Comparison of ENCODE assay signal across 1 cellular context in genomic region chr4:44056721-44057151, GRCh38.
TF ChIP-seq lines count a peak whose summit lies in the region.

No MANE protein-coding gene starts in this region.

TF ChIP-seq in WTC11, 78 proteins besides CTCF, POLR2A, EP300 and RAD21 (continued from another document):
- TF ChIP-seq, protein P1, sequence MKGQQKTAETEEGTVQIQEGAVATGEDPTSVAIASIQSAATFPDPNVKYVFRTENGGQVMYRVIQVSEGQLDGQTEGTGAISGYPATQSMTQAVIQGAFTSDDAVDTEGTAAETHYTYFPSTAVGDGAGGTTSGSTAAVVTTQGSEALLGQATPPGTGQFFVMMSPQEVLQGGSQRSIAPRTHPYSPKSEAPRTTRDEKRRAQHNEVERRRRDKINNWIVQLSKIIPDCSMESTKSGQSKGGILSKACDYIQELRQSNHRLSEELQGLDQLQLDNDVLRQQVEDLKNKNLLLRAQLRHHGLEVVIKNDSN (CRISPR knock-in tag; IDR thresholded peaks at IDR 0.05), result 0 out of 2 replicates have a peak, but pooled peaks have one; percentile 16
- no peak for TF ChIP-seq RELA (CRISPR knock-in tag; IDR thresholded peaks at IDR 0.05; ENCODE audit: borderline replicate concordance)
- TF ChIP-seq, protein P2, sequence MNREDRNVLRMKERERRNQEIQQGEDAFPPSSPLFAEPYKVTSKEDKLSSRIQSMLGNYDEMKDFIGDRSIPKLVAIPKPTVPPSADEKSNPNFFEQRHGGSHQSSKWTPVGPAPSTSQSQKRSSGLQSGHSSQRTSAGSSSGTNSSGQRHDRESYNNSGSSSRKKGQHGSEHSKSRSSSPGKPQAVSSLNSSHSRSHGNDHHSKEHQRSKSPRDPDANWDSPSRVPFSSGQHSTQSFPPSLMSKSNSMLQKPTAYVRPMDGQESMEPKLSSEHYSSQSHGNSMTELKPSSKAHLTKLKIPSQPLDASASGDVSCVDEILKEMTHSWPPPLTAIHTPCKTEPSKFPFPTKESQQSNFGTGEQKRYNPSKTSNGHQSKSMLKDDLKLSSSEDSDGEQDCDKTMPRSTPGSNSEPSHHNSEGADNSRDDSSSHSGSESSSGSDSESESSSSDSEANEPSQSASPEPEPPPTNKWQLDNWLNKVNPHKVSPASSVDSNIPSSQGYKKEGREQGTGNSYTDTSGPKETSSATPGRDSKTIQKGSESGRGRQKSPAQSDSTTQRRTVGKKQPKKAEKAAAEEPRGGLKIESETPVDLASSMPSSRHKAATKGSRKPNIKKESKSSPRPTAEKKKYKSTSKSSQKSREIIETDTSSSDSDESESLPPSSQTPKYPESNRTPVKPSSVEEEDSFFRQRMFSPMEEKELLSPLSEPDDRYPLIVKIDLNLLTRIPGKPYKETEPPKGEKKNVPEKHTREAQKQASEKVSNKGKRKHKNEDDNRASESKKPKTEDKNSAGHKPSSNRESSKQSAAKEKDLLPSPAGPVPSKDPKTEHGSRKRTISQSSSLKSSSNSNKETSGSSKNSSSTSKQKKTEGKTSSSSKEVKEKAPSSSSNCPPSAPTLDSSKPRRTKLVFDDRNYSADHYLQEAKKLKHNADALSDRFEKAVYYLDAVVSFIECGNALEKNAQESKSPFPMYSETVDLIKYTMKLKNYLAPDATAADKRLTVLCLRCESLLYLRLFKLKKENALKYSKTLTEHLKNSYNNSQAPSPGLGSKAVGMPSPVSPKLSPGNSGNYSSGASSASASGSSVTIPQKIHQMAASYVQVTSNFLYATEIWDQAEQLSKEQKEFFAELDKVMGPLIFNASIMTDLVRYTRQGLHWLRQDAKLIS (CRISPR knock-in tag; IDR thresholded peaks at IDR 0.05; ENCODE audit: borderline replicate concordance), result no peak
- TF ChIP-seq MXD4 (CRISPR knock-in tag; IDR thresholded peaks at IDR 0.05; ENCODE audit: borderline replicate concordance), result no peak
- no peak for TF ChIP-seq ZNF671 (CRISPR knock-in tag; IDR thresholded peaks at IDR 0.05)
- TF ChIP-seq FOXK1 (CRISPR knock-in tag; IDR thresholded peaks at IDR 0.05), result peak; percentile 86
TF ChIP-seq in WTC11: peak in this region for 14.
